In the genomic region with DNA sequence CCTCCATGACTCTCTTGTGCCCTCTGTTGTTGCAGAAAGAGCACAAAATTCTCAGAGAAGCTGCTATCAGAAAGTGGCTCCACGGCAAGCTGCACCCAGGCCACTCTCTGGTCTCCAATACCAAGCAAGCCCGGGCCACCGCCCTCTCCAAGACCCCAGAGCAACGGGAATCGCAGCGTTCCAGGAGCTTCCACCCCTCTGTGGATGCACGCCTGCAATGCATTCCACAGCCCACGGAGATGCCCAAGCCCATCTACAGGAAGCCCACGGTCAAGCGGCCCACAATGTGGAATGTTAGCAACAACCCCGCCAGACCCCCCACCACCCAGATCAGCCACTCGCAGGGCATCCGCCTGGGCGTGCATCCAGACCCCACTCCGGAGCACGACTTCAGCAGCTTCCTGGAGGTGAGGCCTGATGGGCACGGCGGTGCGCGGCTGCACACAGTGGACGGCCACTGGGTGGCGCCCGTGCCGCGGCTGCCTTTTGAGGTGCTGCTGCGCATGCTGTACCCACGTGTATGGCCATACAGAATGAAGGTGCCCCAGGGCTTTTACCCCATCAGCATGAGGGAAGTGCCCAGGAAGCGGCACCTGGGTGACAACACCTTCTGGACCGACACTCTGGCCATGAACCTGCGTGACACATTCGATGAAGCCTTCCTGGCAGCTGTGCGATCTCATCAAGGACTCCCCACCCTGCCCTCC, we compare ENCODE assay signal across 1 cellular context.
TF ChIP-seq lines count a peak whose summit lies in the region.

No MANE protein-coding gene starts in this region.

TF ChIP-seq in K562, 482 proteins besides CTCF, POLR2A, EP300 and RAD21 (continued from another document and continues in another):
- TF ChIP-seq, protein P1, sequence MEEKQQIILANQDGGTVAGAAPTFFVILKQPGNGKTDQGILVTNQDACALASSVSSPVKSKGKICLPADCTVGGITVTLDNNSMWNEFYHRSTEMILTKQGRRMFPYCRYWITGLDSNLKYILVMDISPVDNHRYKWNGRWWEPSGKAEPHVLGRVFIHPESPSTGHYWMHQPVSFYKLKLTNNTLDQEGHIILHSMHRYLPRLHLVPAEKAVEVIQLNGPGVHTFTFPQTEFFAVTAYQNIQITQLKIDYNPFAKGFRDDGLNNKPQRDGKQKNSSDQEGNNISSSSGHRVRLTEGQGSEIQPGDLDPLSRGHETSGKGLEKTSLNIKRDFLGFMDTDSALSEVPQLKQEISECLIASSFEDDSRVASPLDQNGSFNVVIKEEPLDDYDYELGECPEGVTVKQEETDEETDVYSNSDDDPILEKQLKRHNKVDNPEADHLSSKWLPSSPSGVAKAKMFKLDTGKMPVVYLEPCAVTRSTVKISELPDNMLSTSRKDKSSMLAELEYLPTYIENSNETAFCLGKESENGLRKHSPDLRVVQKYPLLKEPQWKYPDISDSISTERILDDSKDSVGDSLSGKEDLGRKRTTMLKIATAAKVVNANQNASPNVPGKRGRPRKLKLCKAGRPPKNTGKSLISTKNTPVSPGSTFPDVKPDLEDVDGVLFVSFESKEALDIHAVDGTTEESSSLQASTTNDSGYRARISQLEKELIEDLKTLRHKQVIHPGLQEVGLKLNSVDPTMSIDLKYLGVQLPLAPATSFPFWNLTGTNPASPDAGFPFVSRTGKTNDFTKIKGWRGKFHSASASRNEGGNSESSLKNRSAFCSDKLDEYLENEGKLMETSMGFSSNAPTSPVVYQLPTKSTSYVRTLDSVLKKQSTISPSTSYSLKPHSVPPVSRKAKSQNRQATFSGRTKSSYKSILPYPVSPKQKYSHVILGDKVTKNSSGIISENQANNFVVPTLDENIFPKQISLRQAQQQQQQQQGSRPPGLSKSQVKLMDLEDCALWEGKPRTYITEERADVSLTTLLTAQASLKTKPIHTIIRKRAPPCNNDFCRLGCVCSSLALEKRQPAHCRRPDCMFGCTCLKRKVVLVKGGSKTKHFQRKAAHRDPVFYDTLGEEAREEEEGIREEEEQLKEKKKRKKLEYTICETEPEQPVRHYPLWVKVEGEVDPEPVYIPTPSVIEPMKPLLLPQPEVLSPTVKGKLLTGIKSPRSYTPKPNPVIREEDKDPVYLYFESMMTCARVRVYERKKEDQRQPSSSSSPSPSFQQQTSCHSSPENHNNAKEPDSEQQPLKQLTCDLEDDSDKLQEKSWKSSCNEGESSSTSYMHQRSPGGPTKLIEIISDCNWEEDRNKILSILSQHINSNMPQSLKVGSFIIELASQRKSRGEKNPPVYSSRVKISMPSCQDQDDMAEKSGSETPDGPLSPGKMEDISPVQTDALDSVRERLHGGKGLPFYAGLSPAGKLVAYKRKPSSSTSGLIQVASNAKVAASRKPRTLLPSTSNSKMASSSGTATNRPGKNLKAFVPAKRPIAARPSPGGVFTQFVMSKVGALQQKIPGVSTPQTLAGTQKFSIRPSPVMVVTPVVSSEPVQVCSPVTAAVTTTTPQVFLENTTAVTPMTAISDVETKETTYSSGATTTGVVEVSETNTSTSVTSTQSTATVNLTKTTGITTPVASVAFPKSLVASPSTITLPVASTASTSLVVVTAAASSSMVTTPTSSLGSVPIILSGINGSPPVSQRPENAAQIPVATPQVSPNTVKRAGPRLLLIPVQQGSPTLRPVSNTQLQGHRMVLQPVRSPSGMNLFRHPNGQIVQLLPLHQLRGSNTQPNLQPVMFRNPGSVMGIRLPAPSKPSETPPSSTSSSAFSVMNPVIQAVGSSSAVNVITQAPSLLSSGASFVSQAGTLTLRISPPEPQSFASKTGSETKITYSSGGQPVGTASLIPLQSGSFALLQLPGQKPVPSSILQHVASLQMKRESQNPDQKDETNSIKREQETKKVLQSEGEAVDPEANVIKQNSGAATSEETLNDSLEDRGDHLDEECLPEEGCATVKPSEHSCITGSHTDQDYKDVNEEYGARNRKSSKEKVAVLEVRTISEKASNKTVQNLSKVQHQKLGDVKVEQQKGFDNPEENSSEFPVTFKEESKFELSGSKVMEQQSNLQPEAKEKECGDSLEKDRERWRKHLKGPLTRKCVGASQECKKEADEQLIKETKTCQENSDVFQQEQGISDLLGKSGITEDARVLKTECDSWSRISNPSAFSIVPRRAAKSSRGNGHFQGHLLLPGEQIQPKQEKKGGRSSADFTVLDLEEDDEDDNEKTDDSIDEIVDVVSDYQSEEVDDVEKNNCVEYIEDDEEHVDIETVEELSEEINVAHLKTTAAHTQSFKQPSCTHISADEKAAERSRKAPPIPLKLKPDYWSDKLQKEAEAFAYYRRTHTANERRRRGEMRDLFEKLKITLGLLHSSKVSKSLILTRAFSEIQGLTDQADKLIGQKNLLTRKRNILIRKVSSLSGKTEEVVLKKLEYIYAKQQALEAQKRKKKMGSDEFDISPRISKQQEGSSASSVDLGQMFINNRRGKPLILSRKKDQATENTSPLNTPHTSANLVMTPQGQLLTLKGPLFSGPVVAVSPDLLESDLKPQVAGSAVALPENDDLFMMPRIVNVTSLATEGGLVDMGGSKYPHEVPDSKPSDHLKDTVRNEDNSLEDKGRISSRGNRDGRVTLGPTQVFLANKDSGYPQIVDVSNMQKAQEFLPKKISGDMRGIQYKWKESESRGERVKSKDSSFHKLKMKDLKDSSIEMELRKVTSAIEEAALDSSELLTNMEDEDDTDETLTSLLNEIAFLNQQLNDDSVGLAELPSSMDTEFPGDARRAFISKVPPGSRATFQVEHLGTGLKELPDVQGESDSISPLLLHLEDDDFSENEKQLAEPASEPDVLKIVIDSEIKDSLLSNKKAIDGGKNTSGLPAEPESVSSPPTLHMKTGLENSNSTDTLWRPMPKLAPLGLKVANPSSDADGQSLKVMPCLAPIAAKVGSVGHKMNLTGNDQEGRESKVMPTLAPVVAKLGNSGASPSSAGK (IDR thresholded peaks at IDR 0.05), result peak; percentile 28; the same call in 1 of the 2 replicates
- TF ChIP-seq, protein P2, sequence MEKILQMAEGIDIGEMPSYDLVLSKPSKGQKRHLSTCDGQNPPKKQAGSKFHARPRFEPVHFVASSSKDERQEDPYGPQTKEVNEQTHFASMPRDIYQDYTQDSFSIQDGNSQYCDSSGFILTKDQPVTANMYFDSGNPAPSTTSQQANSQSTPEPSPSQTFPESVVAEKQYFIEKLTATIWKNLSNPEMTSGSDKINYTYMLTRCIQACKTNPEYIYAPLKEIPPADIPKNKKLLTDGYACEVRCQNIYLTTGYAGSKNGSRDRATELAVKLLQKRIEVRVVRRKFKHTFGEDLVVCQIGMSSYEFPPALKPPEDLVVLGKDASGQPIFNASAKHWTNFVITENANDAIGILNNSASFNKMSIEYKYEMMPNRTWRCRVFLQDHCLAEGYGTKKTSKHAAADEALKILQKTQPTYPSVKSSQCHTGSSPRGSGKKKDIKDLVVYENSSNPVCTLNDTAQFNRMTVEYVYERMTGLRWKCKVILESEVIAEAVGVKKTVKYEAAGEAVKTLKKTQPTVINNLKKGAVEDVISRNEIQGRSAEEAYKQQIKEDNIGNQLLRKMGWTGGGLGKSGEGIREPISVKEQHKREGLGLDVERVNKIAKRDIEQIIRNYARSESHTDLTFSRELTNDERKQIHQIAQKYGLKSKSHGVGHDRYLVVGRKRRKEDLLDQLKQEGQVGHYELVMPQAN (IDR thresholded peaks at IDR 0.05; ENCODE audit: borderline replicate concordance), result no peak
- TF ChIP-seq MTA2 (IDR thresholded peaks at IDR 0.05; ENCODE audit: low read depth), result no peak
- TF ChIP-seq, protein P3, sequence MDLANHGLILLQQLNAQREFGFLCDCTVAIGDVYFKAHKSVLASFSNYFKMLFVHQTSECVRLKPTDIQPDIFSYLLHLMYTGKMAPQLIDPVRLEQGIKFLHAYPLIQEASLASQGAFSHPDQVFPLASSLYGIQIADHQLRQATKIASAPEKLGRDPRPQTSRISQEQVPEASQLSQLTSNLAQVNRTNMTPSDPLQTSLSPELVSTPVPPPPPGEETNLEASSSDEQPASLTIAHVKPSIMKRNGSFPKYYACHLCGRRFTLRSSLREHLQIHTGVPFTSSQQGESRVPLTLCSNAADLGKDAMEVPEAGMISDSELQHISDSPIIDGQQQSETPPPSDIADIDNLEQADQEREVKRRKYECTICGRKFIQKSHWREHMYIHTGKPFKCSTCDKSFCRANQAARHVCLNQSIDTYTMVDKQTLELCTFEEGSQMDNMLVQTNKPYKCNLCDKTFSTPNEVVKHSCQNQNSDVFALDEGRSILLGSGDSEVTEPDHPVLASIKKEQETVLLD (IDR thresholded peaks at IDR 0.05), result no peak
- TF ChIP-seq CHD1 (IDR thresholded peaks at IDR 0.05; ENCODE audit: low read length), result no peak
- TF ChIP-seq, protein P4, sequence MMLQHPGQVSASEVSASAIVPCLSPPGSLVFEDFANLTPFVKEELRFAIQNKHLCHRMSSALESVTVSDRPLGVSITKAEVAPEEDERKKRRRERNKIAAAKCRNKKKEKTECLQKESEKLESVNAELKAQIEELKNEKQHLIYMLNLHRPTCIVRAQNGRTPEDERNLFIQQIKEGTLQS (IDR thresholded peaks at IDR 0.05), result 0 out of 2 replicates have a peak, but pooled peaks have one; percentile 10
- TF ChIP-seq, protein P4 (CRISPR knock-in tag; conservative IDR thresholded peaks at IDR 0.05), result no peak
- TF ChIP-seq ZNF232 (CRISPR knock-in tag; IDR thresholded peaks at IDR 0.05), result no peak
- no peak for TF ChIP-seq ARHGAP35 (IDR thresholded peaks at IDR 0.05; ENCODE audit: partially characterized antibody)
- TF ChIP-seq SMC3 (conservative IDR thresholded peaks at IDR 0.05; ENCODE audit: insufficient read depth, low read depth, low read length), result peak; percentile 39; the same call in 1 of the 2 replicates
- TF ChIP-seq FOSL1 (tag; conservative IDR thresholded peaks at IDR 0.05), result no peak
- no peak for TF ChIP-seq KAT7 (CRISPR knock-in tag; IDR thresholded peaks at IDR 0.05; ENCODE audit: borderline replicate concordance)
- TF ChIP-seq ZNF695 (CRISPR knock-in tag; IDR thresholded peaks at IDR 0.05), result no peak
- TF ChIP-seq, protein P5, sequence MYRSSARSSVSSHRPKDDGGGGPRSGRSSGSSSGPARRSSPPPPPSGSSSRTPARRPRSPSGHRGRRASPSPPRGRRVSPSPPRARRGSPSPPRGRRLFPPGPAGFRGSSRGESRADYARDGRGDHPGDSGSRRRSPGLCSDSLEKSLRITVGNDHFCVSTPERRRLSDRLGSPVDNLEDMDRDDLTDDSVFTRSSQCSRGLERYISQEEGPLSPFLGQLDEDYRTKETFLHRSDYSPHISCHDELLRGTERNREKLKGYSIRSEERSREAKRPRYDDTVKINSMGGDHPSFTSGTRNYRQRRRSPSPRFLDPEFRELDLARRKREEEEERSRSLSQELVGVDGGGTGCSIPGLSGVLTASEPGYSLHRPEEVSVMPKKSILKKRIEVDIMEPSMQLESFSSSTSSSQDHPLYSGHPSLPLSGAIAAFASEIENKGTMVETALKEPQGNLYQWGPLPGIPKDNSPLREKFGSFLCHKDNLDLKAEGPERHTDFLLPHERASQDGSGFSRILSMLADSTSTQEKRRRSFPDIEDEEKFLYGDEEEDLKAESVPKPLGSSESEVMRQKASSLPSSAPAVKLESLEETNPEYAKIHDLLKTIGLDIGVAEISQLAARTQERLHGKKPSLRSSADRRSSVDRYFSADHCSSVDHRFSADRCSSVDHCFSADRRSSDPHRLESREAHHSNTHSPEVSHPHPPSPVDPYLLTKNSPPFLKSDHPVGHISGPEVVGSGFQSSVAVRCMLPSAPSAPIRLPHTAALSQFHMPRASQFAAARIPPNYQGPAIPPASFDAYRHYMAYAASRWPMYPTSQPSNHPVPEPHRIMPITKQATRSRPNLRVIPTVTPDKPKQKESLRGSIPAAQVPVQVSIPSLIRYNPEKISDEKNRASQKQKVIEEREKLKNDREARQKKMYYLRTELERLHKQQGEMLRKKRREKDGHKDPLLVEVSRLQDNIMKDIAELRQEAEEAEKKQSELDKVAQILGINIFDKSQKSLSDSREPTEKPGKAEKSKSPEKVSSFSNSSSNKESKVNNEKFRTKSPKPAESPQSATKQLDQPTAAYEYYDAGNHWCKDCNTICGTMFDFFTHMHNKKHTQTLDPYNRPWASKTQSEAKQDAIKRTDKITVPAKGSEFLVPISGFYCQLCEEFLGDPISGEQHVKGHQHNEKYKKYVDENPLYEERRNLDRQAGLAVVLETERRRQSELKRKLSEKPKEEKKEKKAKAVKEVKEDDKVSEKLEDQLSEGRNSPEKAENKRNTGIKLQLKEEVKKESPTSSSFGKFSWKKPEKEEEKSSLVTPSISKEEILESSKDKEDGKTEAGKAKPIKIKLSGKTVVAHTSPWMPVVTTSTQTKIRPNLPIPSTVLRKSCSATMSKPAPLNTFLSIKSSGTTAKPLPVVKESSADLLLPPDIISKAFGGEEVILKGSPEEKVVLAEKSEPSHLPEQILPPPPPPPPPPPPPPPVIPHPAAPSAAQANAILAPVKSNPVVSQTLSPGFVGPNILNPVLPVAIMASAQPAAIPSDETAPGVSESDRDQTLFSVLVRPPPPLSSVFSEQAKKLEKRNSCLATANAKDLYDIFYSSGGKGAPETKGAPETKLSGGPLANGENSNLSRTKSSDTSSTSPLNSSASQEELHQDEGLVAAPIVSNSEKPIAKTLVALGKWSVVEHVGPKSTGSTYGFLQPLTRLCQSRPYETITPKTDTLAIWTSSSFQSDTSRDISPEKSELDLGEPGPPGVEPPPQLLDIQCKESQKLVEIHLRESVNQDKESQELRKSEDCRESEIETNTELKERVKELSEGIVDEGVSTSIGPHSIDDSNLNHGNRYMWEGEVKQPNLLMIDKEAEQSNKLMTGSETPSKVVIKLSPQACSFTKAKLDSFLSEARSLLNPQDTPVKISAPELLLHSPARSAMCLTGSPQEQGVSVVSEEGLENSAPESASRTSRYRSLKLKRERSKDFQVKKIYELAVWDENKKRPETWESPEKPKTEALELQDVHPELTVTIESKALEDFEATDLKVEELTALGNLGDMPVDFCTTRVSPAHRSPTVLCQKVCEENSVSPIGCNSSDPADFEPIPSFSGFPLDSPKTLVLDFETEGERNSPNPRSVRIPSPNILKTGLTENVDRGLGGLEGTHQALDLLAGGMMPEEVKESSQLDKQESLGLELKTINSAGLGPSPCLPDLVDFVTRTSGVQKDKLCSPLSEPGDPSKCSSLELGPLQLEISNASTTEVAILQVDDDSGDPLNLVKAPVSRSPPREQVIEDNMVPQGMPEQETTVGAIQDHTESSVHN (IDR thresholded peaks at IDR 0.05; ENCODE audit: borderline replicate concordance in 1 of 2, low read depth in 1 of 2), result no peak
- TF ChIP-seq NONO (IDR thresholded peaks at IDR 0.05; ENCODE audit: low read depth in 2 of 2, low read length in 1 of 2), result no peak
- no peak for TF ChIP-seq ZNF347 (CRISPR knock-in tag; IDR thresholded peaks at IDR 0.05; ENCODE audit: low read depth)
- TF ChIP-seq, protein P6, sequence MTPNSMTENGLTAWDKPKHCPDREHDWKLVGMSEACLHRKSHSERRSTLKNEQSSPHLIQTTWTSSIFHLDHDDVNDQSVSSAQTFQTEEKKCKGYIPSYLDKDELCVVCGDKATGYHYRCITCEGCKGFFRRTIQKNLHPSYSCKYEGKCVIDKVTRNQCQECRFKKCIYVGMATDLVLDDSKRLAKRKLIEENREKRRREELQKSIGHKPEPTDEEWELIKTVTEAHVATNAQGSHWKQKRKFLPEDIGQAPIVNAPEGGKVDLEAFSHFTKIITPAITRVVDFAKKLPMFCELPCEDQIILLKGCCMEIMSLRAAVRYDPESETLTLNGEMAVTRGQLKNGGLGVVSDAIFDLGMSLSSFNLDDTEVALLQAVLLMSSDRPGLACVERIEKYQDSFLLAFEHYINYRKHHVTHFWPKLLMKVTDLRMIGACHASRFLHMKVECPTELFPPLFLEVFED (CRISPR knock-in tag; conservative IDR thresholded peaks at IDR 0.05), result no peak
- TF ChIP-seq, protein P7, sequence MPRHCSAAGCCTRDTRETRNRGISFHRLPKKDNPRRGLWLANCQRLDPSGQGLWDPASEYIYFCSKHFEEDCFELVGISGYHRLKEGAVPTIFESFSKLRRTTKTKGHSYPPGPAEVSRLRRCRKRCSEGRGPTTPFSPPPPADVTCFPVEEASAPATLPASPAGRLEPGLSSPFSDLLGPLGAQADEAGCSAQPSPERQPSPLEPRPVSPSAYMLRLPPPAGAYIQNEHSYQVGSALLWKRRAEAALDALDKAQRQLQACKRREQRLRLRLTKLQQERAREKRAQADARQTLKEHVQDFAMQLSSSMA (CRISPR knock-in tag; IDR thresholded peaks at IDR 0.05), result no peak
- TF ChIP-seq PTBP1 (IDR thresholded peaks at IDR 0.05; ENCODE audit: low read depth, low read length), result no peak
- peak; percentile 17 to 24; a peak in 1 of 4 replicates for TF ChIP-seq NRF1 (conservative IDR thresholded peaks at IDR 0.05 in 1 of 2, IDR thresholded peaks at IDR 0.05 in 1 of 2)
